In the genomic region with DNA sequence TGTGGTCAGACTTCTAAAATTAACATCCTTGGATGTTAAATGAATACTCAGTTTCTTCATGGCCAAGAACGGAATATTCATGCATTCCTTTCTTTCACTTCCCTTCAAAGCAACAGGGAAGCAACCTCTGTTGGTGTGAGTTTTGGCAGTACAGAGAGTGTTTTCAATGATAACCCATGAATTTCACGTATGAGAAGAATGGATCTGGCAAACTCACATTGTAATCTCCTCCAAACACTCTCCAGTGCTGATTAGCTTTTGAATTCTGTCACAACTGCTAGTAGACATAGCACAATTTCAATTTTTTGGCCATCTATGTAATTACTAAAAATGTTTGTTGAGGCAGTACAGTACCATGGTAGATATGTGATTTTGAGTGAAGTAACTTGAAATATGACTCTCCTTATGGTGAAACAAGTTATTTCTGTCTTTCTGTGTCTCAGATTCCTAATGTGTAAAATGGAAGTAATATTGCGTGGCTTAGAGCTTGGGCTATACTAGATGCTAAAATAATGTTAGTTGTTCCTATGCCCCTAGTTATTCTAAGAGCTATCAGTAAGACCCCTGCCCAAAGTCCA, we compare ENCODE assay signal across 23 cellular contexts.
DNase-seq lines count a peak whose midpoint lies in the region; ATAC-seq, FAIRE-seq and TF ChIP-seq lines count a peak whose summit lies in the region.
"Had no signal": no experiment of that assay in that cellular context is flagged by ENCODE, and none has a peak within 500 bp of the region (broad histone marks: within the 10 kb centered on the region; RNA-seq: fewer than 3 reads in every experiment).

No MANE protein-coding gene starts in this region.

- no peaks in the 10 kb centered on the region for H3K9me3 ChIP-seq in liver (ENCODE audit: control insufficient read depth in 4 of 4, low read length in 3 of 4)
- no peaks in the 10 kb centered on the region for H3K9me3 ChIP-seq in HepG2 (ENCODE audit: low read length)
- H3K9me3 ChIP-seq in right cardiac atrium (ENCODE audit: control insufficient read depth, low read length): no peaks in the 10 kb centered on the region
- H3K9me3 ChIP-seq in aorta (ENCODE audit: control insufficient read depth, low read length): no peaks in the 10 kb centered on the region
- H3K9me3 ChIP-seq: A549, esophagus squamous epithelium, lower lobe of right lung had no signal

- FAIRE-seq in HepG2 (lab: Jason Lieb, UNC): no peak
- FAIRE-seq: A549 had no signal

- H3K27ac ChIP-seq in liver (ENCODE audit: low read depth in 1 of 2, low read length in 2 of 2): peak overlapping the region in 1 of 2 donors; percentile 9
- no peak overlapping the region for H3K27ac ChIP-seq in HepG2 (ENCODE audit: extremely low read length, insufficient read depth, low read length)
- peak overlapping the region; percentile 77 for H3K27ac ChIP-seq in right cardiac atrium (ENCODE audit: low read length)
- peak overlapping the region in 1 of 2 donors; percentile 44 for H3K27ac ChIP-seq in aorta (ENCODE audit: low read depth in 1 of 2, low read length in 2 of 2)
- H3K27ac ChIP-seq: A549, lower lobe of right lung had no signal

- peaks cover 0 to 3% (median 0%) of the 10 kb centered on the region in 4 donors for H3K36me3 ChIP-seq in liver (ENCODE audit: control insufficient read depth in 4 of 4, insufficient read depth in 3 of 4, low read depth in 1 of 4, low read length in 3 of 4)
- peaks cover 5 to 21% of the 10 kb centered on the region in 2 experiments; a peak in 4 of 5 replicates for H3K36me3 ChIP-seq in HepG2 (replicated peaks in 1 of 2; ENCODE audit: control insufficient read depth in 1 of 2, insufficient read depth in 2 of 2, low read length in 2 of 2)
- H3K36me3 ChIP-seq in aorta (ENCODE audit: control insufficient read depth in 1 of 2, insufficient read depth in 2 of 2, low read length in 1 of 2): no peaks in the 10 kb centered on the region
- H3K36me3 ChIP-seq: lower lobe of right lung had no signal

- no TSS peak for BruUV-seq in HepG2 (replicated peaks; lab: Mats Ljungman, UMichigan)

- TF ChIP-seq EP300 in HepG2 (IDR thresholded peaks at IDR 0.05; ENCODE audit: low read depth in 2 of 2, low read length in 2 of 2): no peak
- no peak for TF ChIP-seq EP300 in HepG2 (CRISPR knock-in tag; IDR thresholded peaks at IDR 0.05; ENCODE audit: borderline replicate concordance)

- H3K9ac ChIP-seq in liver (ENCODE audit: low read depth in 1 of 2, low read length in 2 of 2): no peak overlapping the region
- H3K9ac ChIP-seq in HepG2 (ENCODE audit: insufficient read depth, low read depth, low read length): no peak overlapping the region

- no peak overlapping the region for H3K4me3 Mint-ChIP-seq in chondrocyte (ENCODE audit: unreplicated experiment)
- H3K4me3 Mint-ChIP-seq: activated CD8-positive, alpha-beta T cell treated with anti-CD3 and anti-CD28 coated beads for 36 hours; activated naive CD8-positive, alpha-beta T cell treated with anti-CD3 and anti-CD28 coated beads, Interleukin-2, amount 50 U/mL, for 24 hours; activated T-helper 1 cell treated with anti-CD3 and anti-CD28 coated beads, Interleukin-12 subunit alpha, Interleukin-12 subunit beta, Interleukin-2, Interleukin-4 antibody, amounts not matched to agents 30 ng/mL and 10 ng/mL and 1 ng/mL, durations not matched to agents 14 hours and 24 hours and 36 hours; CD4-positive, CD25-positive, alpha-beta regulatory T cell; naive thymus-derived CD8-positive, alpha-beta T cell had no signal

- ATAC-seq in HepG2 (no peak), right cardiac atrium (peak; percentile 82 to 88), aorta (ENCODE audit: low FRiP score) (peak; percentile 54), GM18858 (IDR thresholded peaks at IDR 0.05; ENCODE audit: unreplicated experiment) (no peak)
- ATAC-seq: A549; activated CD8-positive, alpha-beta T cell treated with anti-CD3 and anti-CD28 coated beads for 36 hours; activated naive CD8-positive, alpha-beta T cell treated with anti-CD3 and anti-CD28 coated beads, Interleukin-2, amount 50 U/mL, for 24 hours; lower lobe of right lung; naive thymus-derived CD8-positive, alpha-beta T cell had no signal

- no peak overlapping the region for H3K4me2 ChIP-seq in HepG2 (ENCODE audit: low read depth, low read length)
- H3K4me2 ChIP-seq: A549 had no signal

- intact Hi-C loops in HepG2 (cut with micrococcal nuclease; ENCODE audit: unreplicated experiment): no loop called here
- intact Hi-C loops in right cardiac atrium (cut with DNase I): no loop called here
- intact Hi-C loops in aorta (cut with DNase I): no loop called here

- DNase-seq in HepG2 (ENCODE audit: low spot score) (no peak), chondrocyte (ENCODE audit: low spot score) (no peak), right cardiac atrium (no peak), aorta (no peak), NCI-H1436 (lab: John Stamatoyannopoulos, UW) (no peak), epidermal melanocyte (ENCODE audit: insufficient read length, low spot score) (no peak)
- DNase-seq: activated CD8-positive, alpha-beta T cell treated with anti-CD3 and anti-CD28 coated beads for 36 hours; activated naive CD8-positive, alpha-beta T cell treated with anti-CD3 and anti-CD28 coated beads, Interleukin-2, amount 50 U/mL, for 24 hours; CD4-positive, CD25-positive, alpha-beta regulatory T cell; DMS53; esophagus squamous epithelium; lower lobe of right lung; naive thymus-derived CD8-positive, alpha-beta T cell; NCI-H1092 treated with DMSO at 0.1 percent for 48 hours; NCI-H2171 treated with DMSO at 0.1 percent for 48 hours; NCI-H748 treated with DMSO at 0.1 percent for 48 hours; stimulated activated CD4-positive, alpha-beta T cell treated with anti-CD3 and anti-CD28 coated beads, Interleukin-15, amount 100 ng/mL, for 24 hours; stimulated activated naive CD4-positive, alpha-beta T cell treated with Interleukin-2 at 50 U/mL for 16 hours; T-helper 1 cell had no signal

- peaks cover 3% of the 10 kb centered on the region for H3K36me3 Mint-ChIP-seq in chondrocyte (ENCODE audit: low read depth)
- H3K36me3 Mint-ChIP-seq: CD4-positive, CD25-positive, alpha-beta regulatory T cell; naive thymus-derived CD8-positive, alpha-beta T cell had no signal

- H3K27ac Mint-ChIP-seq in chondrocyte (ENCODE audit: unreplicated experiment): peak overlapping the region; percentile 68
- H3K27ac Mint-ChIP-seq: activated CD8-positive, alpha-beta T cell treated with anti-CD3 and anti-CD28 coated beads for 36 hours; activated naive CD8-positive, alpha-beta T cell treated with anti-CD3 and anti-CD28 coated beads, Interleukin-2, amount 50 U/mL, for 24 hours; activated T-helper 1 cell treated with anti-CD3 and anti-CD28 coated beads, Interleukin-12 subunit alpha, Interleukin-12 subunit beta, Interleukin-2, Interleukin-4 antibody, amounts not matched to agents 30 ng/mL and 10 ng/mL and 1 ng/mL, durations not matched to agents 14 hours and 24 hours and 36 hours; CD4-positive, CD25-positive, alpha-beta regulatory T cell; naive thymus-derived CD8-positive, alpha-beta T cell had no signal

- CTCF ChIA-PET in HepG2 (lab: Yijun Ruan, JAX; ENCODE audit: low intra/inter-chr PET ratio, low total read pairs): no interaction called here

- H2AFZ ChIP-seq in HepG2 (ENCODE audit: low read length): no peak overlapping the region

- H3K4me3 ChIP-seq in liver (ENCODE audit: low read depth in 1 of 3, low read length in 3 of 3) (no peak overlapping the region), HepG2 (replicated peaks in 1 of 3; ENCODE audit: insufficient read depth in 1 of 3, low read depth in 2 of 3, low read length in 3 of 3) (no peak overlapping the region), right cardiac atrium (ENCODE audit: low read length) (no peak overlapping the region), aorta (ENCODE audit: low read length in 2 of 2) (peak overlapping the region in 1 of 2 donors; percentile 30)
- H3K4me3 ChIP-seq: A549, esophagus squamous epithelium, lower lobe of right lung had no signal

- H3K27me3 ChIP-seq in liver (ENCODE audit: control insufficient read depth in 4 of 4, insufficient read depth in 4 of 4, low read length in 3 of 4): no peaks in the 10 kb centered on the region
- H3K27me3 ChIP-seq in HepG2 (ENCODE audit: control insufficient read depth in 1 of 2, insufficient read depth in 2 of 2, low read length in 2 of 2): no peaks in the 10 kb centered on the region
- H3K27me3 ChIP-seq in right cardiac atrium (ENCODE audit: control insufficient read depth, insufficient read depth): no peaks in the 10 kb centered on the region
- H3K27me3 ChIP-seq in aorta (ENCODE audit: control insufficient read depth in 1 of 2, insufficient read depth in 2 of 2, low read length in 1 of 2): no peaks in the 10 kb centered on the region
- H3K27me3 ChIP-seq: esophagus squamous epithelium had no signal

- 53% methylated on average over 3 of the region's 3 CpGs for WGBS in liver
- 85% methylated on average over 3 of the region's 3 CpGs for WGBS in HepG2 (ENCODE audit: low lambda C conversion rate)
- WGBS in right cardiac atrium: 28% methylated on average over 3 of the region's 3 CpGs
- 2 to 6% methylated on average over 3 of the region's 3 CpGs for WGBS in aorta, 2 donors

- POLR2A ChIA-PET in HepG2 (lab: Yijun Ruan, JAX): no interaction called here

- no peaks in the 10 kb centered on the region for H3K9me3 Mint-ChIP-seq in chondrocyte (ENCODE audit: low read depth)
- H3K9me3 Mint-ChIP-seq: activated CD8-positive, alpha-beta T cell treated with anti-CD3 and anti-CD28 coated beads for 36 hours; activated naive CD8-positive, alpha-beta T cell treated with anti-CD3 and anti-CD28 coated beads, Interleukin-2, amount 50 U/mL, for 24 hours; activated T-helper 1 cell treated with anti-CD3 and anti-CD28 coated beads, Interleukin-12 subunit alpha, Interleukin-12 subunit beta, Interleukin-2, Interleukin-4 antibody, amounts not matched to agents 30 ng/mL and 10 ng/mL and 1 ng/mL, durations not matched to agents 14 hours and 24 hours and 36 hours; naive thymus-derived CD8-positive, alpha-beta T cell had no signal

- peaks cover 0 to 13% (median 4%) of the 10 kb centered on the region in 4 donors for H3K4me1 ChIP-seq in liver (ENCODE audit: control insufficient read depth in 4 of 4, insufficient read depth in 4 of 4, low read length in 3 of 4)
- H3K4me1 ChIP-seq in HepG2 (ENCODE audit: insufficient read depth, low read length): peaks cover 19% of the 10 kb centered on the region; the same call in 1 of the 2 replicates
- peaks cover 13% of the 10 kb centered on the region for H3K4me1 ChIP-seq in right cardiac atrium (ENCODE audit: control insufficient read depth, insufficient read depth, low read length)
- H3K4me1 ChIP-seq in aorta (ENCODE audit: control insufficient read depth in 1 of 2, insufficient read depth in 2 of 2, low read length in 2 of 2): peaks cover 2 to 3% of the 10 kb centered on the region in 2 donors
- H3K4me1 ChIP-seq: A549 had no signal

- H3K79me2 ChIP-seq in HepG2 (ENCODE audit: insufficient read depth, low read length): peaks cover 94% of the 10 kb centered on the region

- peaks cover 44% of the 10 kb centered on the region for H3K4me1 Mint-ChIP-seq in chondrocyte (ENCODE audit: low read depth)
- H3K4me1 Mint-ChIP-seq: CD4-positive, CD25-positive, alpha-beta regulatory T cell had no signal

- TF ChIP-seq RAD21 in liver (IDR thresholded peaks at IDR 0.05) (no peak), HepG2 (CRISPR knock-in tag; IDR thresholded peaks at IDR 0.05) (no peak)

- no peak for TF ChIP-seq CTCF in liver (IDR thresholded peaks at IDR 0.05; ENCODE audit: low read depth, low read length, missing input control)
- no peak for TF ChIP-seq CTCF in HepG2 (CRISPR knock-in tag; IDR thresholded peaks at IDR 0.05)
- no peak for TF ChIP-seq CTCF in chondrocyte (IDR thresholded peaks at IDR 0.05)

- peaks cover 70% of the 10 kb centered on the region for H4K20me1 ChIP-seq in HepG2 (ENCODE audit: insufficient read depth, low read length)

- in situ Hi-C loops in HepG2 (cut with HindIII; ENCODE audit: extremely low pct_ligation_motif_present, low pct_unique_long_range_greater_than_20kb): no loop called here

- TF ChIP-seq POLR2A in HepG2 (IDR thresholded peaks at IDR 0.05; ENCODE audit: insufficient read depth in 1 of 2, low read depth in 2 of 2, low read length in 2 of 2): no peak

- H3K27me3 Mint-ChIP-seq in chondrocyte (ENCODE audit: low read depth): no peaks in the 10 kb centered on the region

Comparison
In these comparisons a context has a peak if more than half of its experiments do, and no peak if none do; other contexts are left out.
1. ATAC-seq: peak in right cardiac atrium (2 of 2) and aorta (single experiment); none in HepG2 (single experiment) and GM18858 (single experiment).